In genomic region chr7:108581655-108582491, GRCh38 we compare ENCODE assay signal across 15 cellular contexts. TPM values are rescaled to one million over a fixed set of nuclear protein-coding genes. Genes with fewer than 3 reads are reported as not detected.
DNase-seq lines count a peak whose midpoint lies in the region; ATAC-seq, FAIRE-seq and TF ChIP-seq lines count a peak whose summit lies in the region.
"Had no signal": no experiment of that assay in that cellular context is flagged by ENCODE, and none has a peak within 500 bp of the region (broad histone marks: within the 10 kb centered on the region; RNA-seq: fewer than 3 reads in every experiment).

No MANE protein-coding gene starts in this region.

- no peak for FAIRE-seq in pancreas (lab: Jason Lieb, UNC)
- FAIRE-seq: TTC549 had no signal

- intact Hi-C loops in PC-3 (cut with micrococcal nuclease) (no loop called here), pancreas (cut with DNase I) (no loop called here)

- no peak overlapping the region for H3K9ac ChIP-seq in PC-3 (ENCODE audit: low read length)

- H3K4me1 ChIP-seq in PC-3 (ENCODE audit: insufficient read depth, low read length) (peaks cover 14% of the 10 kb centered on the region; the same call in 1 of the 2 replicates), hepatocyte (ENCODE audit: insufficient read depth) (peaks cover 6% of the 10 kb centered on the region), pancreas (no peaks in the 10 kb centered on the region)

- H3K9me2 ChIP-seq in PC-3 (replicated peaks; ENCODE audit: low read length) (no peaks in the 10 kb centered on the region), hepatocyte (replicated peaks; ENCODE audit: insufficient read depth) (no peaks in the 10 kb centered on the region)

- CTCF ChIA-PET in PC-3 (lab: Charles Lee) = no interaction called here

- H3K4me3 ChIP-seq in PC-3 (ENCODE audit: low read length) (peak overlapping the region; percentile 18; the same call in 1 of the 2 replicates), hepatocyte (no peak overlapping the region), pancreas (no peak overlapping the region)

- H4K20me1 ChIP-seq in PC-3 (ENCODE audit: low read length) = no peaks in the 10 kb centered on the region
- no peaks in the 10 kb centered on the region for H4K20me1 ChIP-seq in hepatocyte (ENCODE audit: insufficient read depth, poor library complexity, severe bottlenecking)

- H3F3A ChIP-seq in PC-3 (ENCODE audit: low read length, unreplicated experiment) = no peaks in the 10 kb centered on the region

- DNase-seq in ELR (ENCODE audit: low read depth) (peak; percentile 8), PC-3 (peak; percentile 52), hepatocyte (ENCODE audit: low spot score) (peak; percentile 40), pancreas (no peak), NOMO-1 treated with DMSO at 0.1 percent for 48 hours (lab: John Stamatoyannopoulos, UW; ENCODE audit: unreplicated experiment) (no peak), OCI-M2 (lab: John Stamatoyannopoulos, UW; ENCODE audit: unreplicated experiment) (no peak)
- DNase-seq: activated naive CD8-positive, alpha-beta T cell treated with anti-CD3 and anti-CD28 coated beads for 36 hours; CD8-positive, alpha-beta memory T cell; foreskin melanocyte; midbrain; NCI-H1092 treated with DMSO at 0.1 percent for 48 hours; NCI-H446 treated with DMSO at 0.1 percent for 48 hours had no signal

- H3K27me3 ChIP-seq in PC-3 (ENCODE audit: low read length) (no peaks in the 10 kb centered on the region), hepatocyte (no peaks in the 10 kb centered on the region), pancreas (no peaks in the 10 kb centered on the region)

- TF ChIP-seq CTCF in PC-3 (conservative IDR thresholded peaks at IDR 0.05; ENCODE audit: low read depth, low read length) = no peak
- TF ChIP-seq CTCF in hepatocyte (IDR thresholded peaks at IDR 0.05; ENCODE audit: poor library complexity) = no peak
- no peak for TF ChIP-seq CTCF in pancreas (IDR thresholded peaks at IDR 0.05)

- H3K9me3 ChIP-seq in PC-3 (ENCODE audit: low read length) = no peaks in the 10 kb centered on the region
- H3K9me3 ChIP-seq in hepatocyte (ENCODE audit: low read depth) = no peaks in the 10 kb centered on the region
- no peaks in the 10 kb centered on the region for H3K9me3 ChIP-seq in pancreas

- ATAC-seq in PC-3 (no peak), pancreas (peak in 3 of 4 donors; percentile 48 to 59 (median 50)), GM21825 (IDR thresholded peaks at IDR 0.05; ENCODE audit: unreplicated experiment) (no peak), HG03097 (IDR thresholded peaks at IDR 0.05; ENCODE audit: low FRiP score, unreplicated experiment) (no peak)

- no TSS peak for BruUV-seq in PC-3 (replicated peaks; lab: Mats Ljungman, UMichigan)

- POLR2A ChIA-PET in PC-3 (lab: Charles Lee; ENCODE audit: unreplicated experiment) = no interaction called here

- H3K79me2 ChIP-seq in PC-3 (ENCODE audit: low read length) (no peaks in the 10 kb centered on the region), hepatocyte (no peaks in the 10 kb centered on the region)

- WGBS in hepatocyte (ENCODE audit: low lambda C conversion rate, missing lambda C conversion rate) = 33% methylated on average over 4 of the region's 4 CpGs
- WGBS in pancreas, 2 donors = 60 to 64% methylated on average over 4 of the region's 4 CpGs

- H3K36me3 ChIP-seq in PC-3 (ENCODE audit: low read depth, low read length) (peaks cover 4% of the 10 kb centered on the region), hepatocyte (replicated peaks; ENCODE audit: insufficient read depth, low read depth) (no peaks in the 10 kb centered on the region), pancreas (peaks cover 0 to 9% (median 0%) of the 10 kb centered on the region in 3 donors)

- H3K27ac ChIP-seq in PC-3 (ENCODE audit: low read length) = no peak overlapping the region
- H3K27ac ChIP-seq in hepatocyte = no peak overlapping the region
- peak overlapping the region in 2 of 4 donors; percentile 30 to 48 for H3K27ac ChIP-seq in pancreas

- peak overlapping the region; percentile 3; the same call in 1 of the 2 replicates for H2AFZ ChIP-seq in PC-3 (ENCODE audit: low read length)
- no peak overlapping the region for H2AFZ ChIP-seq in hepatocyte

- H3K4me2 ChIP-seq in PC-3 (ENCODE audit: low read length) (peak overlapping the region; percentile 52), hepatocyte (peak overlapping the region; percentile 46)

RNA-seq across cellular contexts. Expression of gene DNAJB9, which starts 12.2 kb away (rescaled TPM):
- total RNA-seq in PC-3 (2014; rRNA removed) (19.2 and 24.0 TPM in 2 replicates), hepatocyte (83.9 and 94.0 TPM in 2 replicates), pancreas (10 to 100 TPM; 26.4 to 46.4 (median 35.1) TPM)
- polyA plus RNA-seq in hepatocyte (50.7 and 64.2 TPM in 2 replicates), pancreas (10 to 100 TPM; 10.8 to 37.6 TPM)

RNA-seq across cellular contexts. Expression of gene THAP5, which starts 12.4 kb away (rescaled TPM):
- total RNA-seq in PC-3 (2014; rRNA removed) (8.1 and 11.8 TPM in 2 replicates), hepatocyte (36.9 and 39.1 TPM in 2 replicates), pancreas (10 to 100 TPM in 5 of 6 donors, 1 to 10 TPM in 1; 9.1 to 17.4 (median 12.4) TPM)
- polyA plus RNA-seq in hepatocyte (5.9 and 8.8 TPM in 2 replicates), pancreas (10 to 100 TPM in 1 of 2 donors, 1 to 10 TPM in 1; 6.4 to 10.3 TPM)

RNA-seq across cellular contexts. Expression of gene PNPLA8, which starts 55.9 kb away (rescaled TPM):
- total RNA-seq in PC-3 (2014; rRNA removed) (14.6 and 19.5 TPM in 2 replicates), hepatocyte (38.4 and 48.3 TPM in 2 replicates), pancreas (10 to 100 TPM in 3 of 6 donors, 1 to 10 TPM in 3; 7.8 to 13.4 (median 10.7) TPM)
- polyA plus RNA-seq in hepatocyte (25.2 and 29.0 TPM in 2 replicates), pancreas (10 to 100 TPM in 1 of 2 donors, 1 to 10 TPM in 1; 5.2 to 11.1 TPM)

Comparison
In these comparisons a context has a peak if more than half of its experiments do, and no peak if none do; other contexts are left out.
1. DNase-seq: peak in ELR (single experiment), PC-3 (single experiment) and hepatocyte (single experiment); none in pancreas (0 of 6), NOMO-1 treated with DMSO at 0.1 percent for 48 hours (single experiment) and OCI-M2 (single experiment).
2. ATAC-seq: peak in pancreas (3 of 4); none in PC-3 (single experiment), GM21825 (single experiment) and HG03097 (single experiment).